In the genomic region with DNA sequence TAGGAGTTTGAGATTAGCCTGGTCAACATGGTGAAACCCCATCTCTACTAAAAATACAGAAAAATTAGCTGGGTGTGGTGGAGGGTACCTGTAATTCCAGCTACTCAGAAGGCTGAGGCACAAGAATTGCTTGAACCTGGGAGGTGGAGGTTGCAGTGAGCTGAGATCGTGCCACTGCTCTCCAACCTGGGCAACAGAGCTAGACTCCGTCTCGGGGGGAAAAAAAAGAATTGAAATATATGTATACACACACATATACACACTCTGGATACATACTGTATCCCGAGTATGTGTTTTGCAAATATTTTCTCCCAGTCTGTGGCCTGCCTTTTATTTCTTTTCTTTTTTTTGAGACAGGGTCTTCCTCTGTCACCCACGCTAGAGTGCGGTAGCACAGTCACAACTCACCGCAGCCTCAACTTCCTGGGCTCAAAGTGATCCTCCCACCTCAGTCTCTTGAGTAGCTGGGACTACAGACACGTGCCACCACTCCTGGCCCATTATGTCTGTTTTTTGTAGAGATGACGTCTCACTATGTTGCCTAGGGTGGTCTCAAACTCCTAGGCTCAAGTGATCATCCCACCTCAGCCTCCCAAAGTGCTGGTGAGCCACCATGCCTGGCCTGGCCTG, we compare ENCODE assay signal across 8 cellular contexts. TPM values are rescaled to one million over a fixed set of nuclear protein-coding genes. Genes with fewer than 3 reads are reported as not detected.
DNase-seq lines count a peak whose midpoint lies in the region; ATAC-seq and TF ChIP-seq lines count a peak whose summit lies in the region.
"Not testable (repeated sequence)": the region's sequence is repeated elsewhere in the genome, so short reads cannot be mapped to it uniquely, and the experiment has no call there.

No MANE protein-coding gene starts in this region.

- TF ChIP-seq POLR2A in Peyer's patch (IDR thresholded peaks at IDR 0.05): not testable (repeated sequence)

- not testable (repeated sequence) for H3K4me1 ChIP-seq in Peyer's patch; thymus (ENCODE audit: control insufficient read depth, insufficient read depth, low read length)

- H3K27me3 Mint-ChIP-seq in activated CD4-positive, alpha-beta T cell treated with anti-CD3 and anti-CD28 coated beads, Interleukin-2, amount 10 ng/mL, durations not matched to agents 24 days and 14 days; effector memory CD8-positive, alpha-beta T cell: not testable (repeated sequence)

- H3K9me3 Mint-ChIP-seq in activated CD4-positive, alpha-beta T cell treated with anti-CD3 and anti-CD28 coated beads, Interleukin-2, amount 10 ng/mL, durations not matched to agents 24 days and 14 days; effector memory CD8-positive, alpha-beta T cell: not testable (repeated sequence)

- 70% methylated on average over 9 of the region's 9 CpGs for WGBS in thymus

- not testable (repeated sequence) for H3K4me3 ChIP-seq in Peyer's patch; thymus (ENCODE audit: low read length)

- H3K4me3 Mint-ChIP-seq in activated CD4-positive, alpha-beta T cell treated with anti-CD3 and anti-CD28 coated beads, Interleukin-2, amount 10 ng/mL, durations not matched to agents 24 days and 14 days: peak overlapping the region; percentile 66
- peak overlapping the region; percentile 32 to 63 for H3K4me3 Mint-ChIP-seq in effector memory CD8-positive, alpha-beta T cell

- peak in 2 of 3 donors; percentile 24 to 65 for DNase-seq in Peyer's patch
- peak; percentile 86 for DNase-seq in activated CD4-positive, alpha-beta T cell treated with anti-CD3 and anti-CD28 coated beads, Interleukin-2, amount 10 ng/mL, durations not matched to agents 24 days and 14 days
- DNase-seq in activated T-cell treated with anti-CD3 and anti-CD28 coated beads for 1 hour (ENCODE audit: low read depth): peak; percentile 28
- peak in 3 of 4 experiments; percentile 6 to 37 (median 14) for DNase-seq in activated naive CD4-positive, alpha-beta T cell (lab: John Stamatoyannopoulos, UW)
- DNase-seq in effector memory CD8-positive, alpha-beta T cell: peak; percentile 42 to 49 (median 46)
- peak; percentile 17 to 20 for DNase-seq in stimulated activated CD4-positive, alpha-beta T cell treated with anti-CD3 and anti-CD28 coated beads, Interleukin-1b, Interleukin-23, amount 100 ng/mL, for 1 hour (ENCODE audit: low read depth in 2 of 2)
- peak; percentile 9 for DNase-seq in stimulated activated CD8-positive, alpha-beta memory T cell treated with anti-CD3 and anti-CD28 coated beads, Interleukin-15, amount 100 ng/mL, for 24 hours (ENCODE audit: low read depth)

- H3K9me3 ChIP-seq in Peyer's patch; thymus (ENCODE audit: control insufficient read depth): not testable (repeated sequence)

- peaks cover 25% of the 10 kb centered on the region for H3K36me3 Mint-ChIP-seq in activated CD4-positive, alpha-beta T cell treated with anti-CD3 and anti-CD28 coated beads, Interleukin-2, amount 10 ng/mL, durations not matched to agents 24 days and 14 days (ENCODE audit: low read depth)
- peaks cover 25% of the 10 kb centered on the region for H3K36me3 Mint-ChIP-seq in effector memory CD8-positive, alpha-beta T cell (ENCODE audit: insufficient read depth)

- intact Hi-C loops in activated CD4-positive, alpha-beta T cell treated with anti-CD3 and anti-CD28 coated beads, Interleukin-2, amount 10 ng/mL, durations not matched to agents 24 days and 14 days (cut with micrococcal nuclease): loop anchor here (1.0 kb wide), 1 partner anchor 20 kb away; no protein-coding TSS in a partner anchor

- peak overlapping the region; percentile 72 for H3K27ac Mint-ChIP-seq in activated CD4-positive, alpha-beta T cell treated with anti-CD3 and anti-CD28 coated beads, Interleukin-2, amount 10 ng/mL, durations not matched to agents 24 days and 14 days
- H3K27ac Mint-ChIP-seq in effector memory CD8-positive, alpha-beta T cell: peak overlapping the region; percentile 4 to 19

- not testable (repeated sequence) for H3K36me3 ChIP-seq in Peyer's patch; thymus (ENCODE audit: control insufficient read depth, insufficient read depth)

- not testable (repeated sequence) for TF ChIP-seq CTCF in Peyer's patch (IDR thresholded peaks at IDR 0.05)

- H3K27ac ChIP-seq in Peyer's patch: not testable (repeated sequence)
- peak overlapping the region; percentile 80 for H3K27ac ChIP-seq in thymus (ENCODE audit: low read depth)

- ATAC-seq in effector memory CD8-positive, alpha-beta T cell (replicated peaks): peak; percentile 100

- H3K4me1 Mint-ChIP-seq in activated CD4-positive, alpha-beta T cell treated with anti-CD3 and anti-CD28 coated beads, Interleukin-2, amount 10 ng/mL, durations not matched to agents 24 days and 14 days: peaks cover 27% of the 10 kb centered on the region
- H3K4me1 Mint-ChIP-seq in effector memory CD8-positive, alpha-beta T cell (ENCODE audit: low read depth in 2 of 2): peaks cover 30 to 41% of the 10 kb centered on the region in 2 donors

- H3K27me3 ChIP-seq in Peyer's patch; thymus (ENCODE audit: control insufficient read depth, insufficient read depth): not testable (repeated sequence)

RNA-seq across cellular contexts. Expression of gene ASXL1, which starts 49.1 kb away (rescaled TPM):
- 100 to 1,000 TPM in 2 of 4 donors, 10 to 100 TPM in 2; 74.4 to 173 (median 115) TPM for total RNA-seq in Peyer's patch
- 126 and 142 TPM in 2 replicates for total RNA-seq in activated CD4-positive, alpha-beta T cell treated with anti-CD3 and anti-CD28 coated beads, Interleukin-2, amount 10 ng/mL, durations not matched to agents 24 days and 14 days
- 40.0 TPM for polyA plus RNA-seq in thymus

Comparison
In these comparisons a context has a peak if more than half of its experiments do, and no peak if none do; other contexts are left out.
1. DNase-seq: peak in every context shown above with its lines; median percentile 86 in activated CD4-positive, alpha-beta T cell treated with anti-CD3 and anti-CD28 coated beads, Interleukin-2, amount 10 ng/mL, durations not matched to agents 24 days and 14 days; 46 in effector memory CD8-positive, alpha-beta T cell; 44 in Peyer's patch; 28 in activated T-cell treated with anti-CD3 and anti-CD28 coated beads for 1 hour; 18 in stimulated activated CD4-positive, alpha-beta T cell treated with anti-CD3 and anti-CD28 coated beads, Interleukin-1b, Interleukin-23, amount 100 ng/mL, for 1 hour; 14 in activated naive CD4-positive, alpha-beta T cell; 9 in stimulated activated CD8-positive, alpha-beta memory T cell treated with anti-CD3 and anti-CD28 coated beads, Interleukin-15, amount 100 ng/mL, for 24 hours.